Comparison of ENCODE assay signal across 21 cellular contexts in the genomic region with DNA sequence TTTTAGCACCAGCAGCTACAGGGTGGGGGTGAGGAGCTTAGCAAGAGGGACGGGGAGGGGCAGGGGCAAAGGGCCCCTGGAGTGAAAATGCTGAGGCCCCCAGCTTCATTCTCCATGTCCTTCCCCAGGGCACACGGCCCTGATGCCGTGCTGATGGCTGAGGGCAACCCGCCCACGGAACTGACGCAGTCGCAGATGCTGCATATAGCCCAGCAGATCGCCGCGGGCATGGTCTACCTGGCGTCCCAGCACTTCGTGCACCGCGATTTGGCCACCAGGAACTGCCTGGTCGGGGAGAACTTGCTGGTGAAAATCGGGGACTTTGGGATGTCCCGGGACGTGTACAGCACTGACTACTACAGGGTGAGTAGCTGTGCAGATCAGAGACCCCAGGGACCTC.
DNase-seq lines count a peak whose midpoint lies in the region; ATAC-seq, FAIRE-seq and TF ChIP-seq lines count a peak whose summit lies in the region.
"Had no signal": no experiment of that assay in that cellular context is flagged by ENCODE, and none has a peak within 500 bp of the region (broad histone marks: within the 10 kb centered on the region; RNA-seq: fewer than 3 reads in every experiment).

No MANE protein-coding gene starts in this region.

- H2AFZ ChIP-seq in neuronal stem cell (ENCODE audit: low read length), result no peak overlapping the region

- H2BK15ac ChIP-seq in neuronal stem cell (ENCODE audit: low read length), result peak overlapping the region; percentile 18

- H3K4ac ChIP-seq in neuronal stem cell (ENCODE audit: low read length), result no peak overlapping the region

- H2BK120ac ChIP-seq in neuronal stem cell (ENCODE audit: low read depth, low read length), result no peak overlapping the region

- H3K4me3 ChIP-seq in right cardiac atrium (ENCODE audit: low read length), result no peak overlapping the region
- H3K4me3 ChIP-seq in kidney (ENCODE audit: low read length in 2 of 2), result no peak overlapping the region
- no peak overlapping the region for H3K4me3 ChIP-seq in neuronal stem cell (ENCODE audit: low read length in 2 of 2)
- H3K4me3 ChIP-seq: A549; BLaER1 treated with 17β-estradiol and CSF1 and Interleukin-3, amounts not matched to agents 10 nM and 100 nM had no signal

- H3K14ac ChIP-seq in neuronal stem cell (ENCODE audit: low read length), result peak overlapping the region; percentile 42

- H3K9ac ChIP-seq in kidney (ENCODE audit: low read length in 2 of 2), result no peak overlapping the region
- peak overlapping the region; percentile 66 for H3K9ac ChIP-seq in neuronal stem cell (ENCODE audit: low read depth, low read length, poor library complexity)
- H3K9ac ChIP-seq: BLaER1 treated with 17β-estradiol and CSF1 and Interleukin-3, amounts not matched to agents 10 nM and 100 nM had no signal

- intact Hi-C loops in right cardiac atrium (cut with DNase I) (loop anchor here in 3 of 4 donors (10.0 kb wide), 4 partner anchors 250 to 560 kb away; partner anchors contain the start of gene NTRK2 (in 1 of the 3)), left ventricle myocardium superior (cut with micrococcal nuclease) (loop anchor here (10.0 kb wide), 1 partner anchor 260 kb away; no protein-coding TSS in a partner anchor), kidney (cut with DNase I) (no loop called here)

- H3K36me3 ChIP-seq in kidney (ENCODE audit: control insufficient read depth in 1 of 2, insufficient read depth in 2 of 2, low read length in 2 of 2) (no peaks in the 10 kb centered on the region), neuronal stem cell (replicated peaks in 1 of 2; ENCODE audit: control insufficient read depth in 2 of 2, insufficient read depth in 2 of 2, low read length in 2 of 2) (no peaks in the 10 kb centered on the region)
- H3K36me3 ChIP-seq: BLaER1 treated with 17β-estradiol and CSF1 and Interleukin-3, amounts not matched to agents 10 nM and 100 nM had no signal

- peak overlapping the region; percentile 68 for H3K18ac ChIP-seq in neuronal stem cell (ENCODE audit: low read length)

- H3K9me3 ChIP-seq in right cardiac atrium (ENCODE audit: control insufficient read depth, low read length) (no peaks in the 10 kb centered on the region), kidney (ENCODE audit: control insufficient read depth in 1 of 2, low read length in 2 of 2) (no peaks in the 10 kb centered on the region), neuronal stem cell (replicated peaks in 1 of 2; ENCODE audit: control insufficient read depth in 2 of 2, insufficient read depth in 1 of 2, low read depth in 1 of 2, low read length in 2 of 2) (peaks cover 0 to 8% of the 10 kb centered on the region in 2 donors)
- H3K9me3 ChIP-seq: A549; BLaER1 treated with 17β-estradiol and CSF1 and Interleukin-3, amounts not matched to agents 10 nM and 100 nM; Caco-2 had no signal

- no peak overlapping the region for H2BK5ac ChIP-seq in neuronal stem cell (ENCODE audit: low read length)

- H3K4me2 ChIP-seq in neuronal stem cell (ENCODE audit: insufficient read depth, low read length, poor library complexity, severe bottlenecking), result no peak overlapping the region
- H3K4me2 ChIP-seq: A549; BLaER1 treated with 17β-estradiol and CSF1 and Interleukin-3, amounts not matched to agents 10 nM and 100 nM had no signal

- H4K91ac ChIP-seq in neuronal stem cell (ENCODE audit: low read depth, low read length, poor library complexity), result no peak overlapping the region

- no peaks in the 10 kb centered on the region for H3K79me1 ChIP-seq in neuronal stem cell (ENCODE audit: low read depth, low read length)

- H2AK5ac ChIP-seq in neuronal stem cell (ENCODE audit: low read depth, low read length), result peak overlapping the region; percentile 77

- no peak for FAIRE-seq in kidney (lab: Jason Lieb, UNC)
- FAIRE-seq: A549, D721Med, G401.6, GM12891, GM19239 had no signal

- H3K27me3 ChIP-seq in right cardiac atrium (ENCODE audit: control insufficient read depth, insufficient read depth) (no peaks in the 10 kb centered on the region), neuronal stem cell (ENCODE audit: control insufficient read depth in 3 of 3, insufficient read depth in 3 of 3, low read depth in 1 of 3, low read length in 3 of 3) (no peaks in the 10 kb centered on the region)
- H3K27me3 ChIP-seq: BLaER1 treated with 17β-estradiol and CSF1 and Interleukin-3, amounts not matched to agents 10 nM and 100 nM had no signal

- H2BK12ac ChIP-seq in neuronal stem cell (ENCODE audit: low read length), result no peak overlapping the region

- WGBS in right cardiac atrium, result 95% methylated on average over 18 of the region's 18 CpGs
- no CpG with 5 or more reads among the region's 18 CpGs for WGBS in neuronal stem cell (ENCODE audit: extremely low coverage in 2 of 2, insufficient read length in 2 of 2, insufficient replicate concordance in 1 of 2), 2 donors

- no peak overlapping the region for H3K23ac ChIP-seq in neuronal stem cell (ENCODE audit: low read depth, low read length, poor library complexity)

- H3K27ac ChIP-seq in right cardiac atrium (ENCODE audit: low read length) (no peak overlapping the region), kidney (ENCODE audit: low read depth in 2 of 2, low read length in 2 of 2) (no peak overlapping the region), neuronal stem cell (replicated peaks; ENCODE audit: low read length) (no peak overlapping the region)
- H3K27ac ChIP-seq: 22Rv1; A549; BLaER1 treated with 17β-estradiol and CSF1 and Interleukin-3, amounts not matched to agents 10 nM and 100 nM; C4-2B had no signal

- TF ChIP-seq CTCF in kidney (IDR thresholded peaks at IDR 0.05; ENCODE audit: borderline replicate concordance, extremely low read depth, insufficient read depth), result no peak

- H4K8ac ChIP-seq in neuronal stem cell (ENCODE audit: low read depth, low read length), result no peak overlapping the region

- DNase-seq in right cardiac atrium (peak in 2 of 3 donors; percentile 48 to 51), left ventricle myocardium superior (no peak), kidney (peak; percentile 71), neuronal stem cell (ENCODE audit: low spot score) (no peak), KG1 (lab: John Stamatoyannopoulos, UW) (no peak)
- no peak for DNase-seq in activated effector memory CD4-positive, alpha-beta T cell treated with Interleukin-2 at 50 U/mL for 16 hours
- DNase-seq: AML-193; Caco-2; Calu3; CD4-positive, alpha-beta T cell; CD8-positive, alpha-beta T cell; DMS79 treated with DMSO at 0.1 percent for 48 hours; GF-D8 had no signal

- peaks cover under 1% of the 10 kb centered on the region for H3K4me1 ChIP-seq in right cardiac atrium (ENCODE audit: control insufficient read depth, insufficient read depth, low read length)
- H3K4me1 ChIP-seq in kidney (ENCODE audit: control insufficient read depth in 1 of 2, insufficient read depth in 1 of 2, low read depth in 1 of 2, low read length in 2 of 2), result no peaks in the 10 kb centered on the region
- H3K4me1 ChIP-seq in neuronal stem cell (ENCODE audit: control insufficient read depth in 2 of 2, insufficient read depth in 1 of 2, low read depth in 1 of 2, low read length in 2 of 2), result peaks cover 5 to 6% of the 10 kb centered on the region in 2 donors
- H3K4me1 ChIP-seq: A549; BLaER1 treated with 17β-estradiol and CSF1 and Interleukin-3, amounts not matched to agents 10 nM and 100 nM; Caco-2 had no signal

- no peak for ATAC-seq in right cardiac atrium
- ATAC-seq in left ventricle myocardium superior, result no peak
- ATAC-seq: CD8-positive, alpha-beta T cell had no signal

Comparison
In these comparisons a context has a peak if more than half of its experiments do, and no peak if none do; other contexts are left out.
1. DNase-seq: peak in right cardiac atrium (2 of 3) and kidney (single experiment); none in left ventricle myocardium superior (single experiment), neuronal stem cell (single experiment), KG1 (single experiment) and activated effector memory CD4-positive, alpha-beta T cell treated with Interleukin-2 at 50 U/mL for 16 hours (single experiment).